22 cellular contexts compared by ENCODE assay signal in the genomic region with DNA sequence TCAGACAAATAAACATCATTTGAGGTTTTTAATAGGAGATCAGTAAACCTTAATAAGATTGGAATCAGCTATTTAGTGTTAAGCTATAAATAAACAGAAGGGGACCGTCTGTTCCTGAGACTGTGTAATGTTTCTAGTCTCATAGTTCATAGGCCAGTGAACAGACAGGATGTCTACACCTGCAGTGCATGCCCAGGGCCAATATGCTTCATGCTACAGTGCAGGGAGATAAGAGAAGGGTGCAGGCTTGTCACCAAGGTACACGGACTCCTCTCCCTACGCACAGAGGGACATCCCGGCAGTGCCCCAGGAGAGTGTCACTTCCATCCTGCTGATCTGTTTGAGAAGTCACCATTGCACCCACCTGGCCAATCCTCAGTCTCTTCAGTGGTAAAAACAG.
DNase-seq lines count a peak whose midpoint lies in the region; ATAC-seq and TF ChIP-seq lines count a peak whose summit lies in the region.
"Had no signal": no experiment of that assay in that cellular context is flagged by ENCODE, and none has a peak within 500 bp of the region (broad histone marks: within the 10 kb centered on the region; RNA-seq: fewer than 3 reads in every experiment).

No MANE protein-coding gene starts in this region.

- H3K27ac ChIP-seq in Peyer's patch, result peak overlapping the region in 2 of 4 donors; percentile 48 to 66
- no peak overlapping the region for H3K27ac ChIP-seq in mesendoderm (ENCODE audit: low read depth, low read length)
- no peak overlapping the region for H3K27ac ChIP-seq in right cardiac atrium (ENCODE audit: low read length)
- H3K27ac ChIP-seq: A549; BLaER1 treated with 17β-estradiol and CSF1 and Interleukin-3, amounts not matched to agents 10 nM and 100 nM had no signal

- no peak for ATAC-seq in right cardiac atrium
- ATAC-seq in HG02884 (IDR thresholded peaks at IDR 0.05; ENCODE audit: unreplicated experiment), result no peak
- ATAC-seq: A549 had no signal

- H4K8ac ChIP-seq in mesendoderm (ENCODE audit: low read depth, low read length), result no peak overlapping the region

- no peak for TF ChIP-seq POLR2A in Peyer's patch (IDR thresholded peaks at IDR 0.05)

- H3K4ac ChIP-seq in mesendoderm (ENCODE audit: low read depth, low read length), result no peak overlapping the region

- H3K27me3 ChIP-seq in Peyer's patch, result no peaks in the 10 kb centered on the region
- H3K27me3 ChIP-seq in mesendoderm (ENCODE audit: insufficient read depth, low read length, poor library complexity), result no peaks in the 10 kb centered on the region
- no peaks in the 10 kb centered on the region for H3K27me3 ChIP-seq in right cardiac atrium (ENCODE audit: control insufficient read depth, insufficient read depth)
- H3K27me3 ChIP-seq: BLaER1 treated with 17β-estradiol and CSF1 and Interleukin-3, amounts not matched to agents 10 nM and 100 nM had no signal

- DNase-seq in LNCaP clone FGC (ENCODE audit: low read depth) (peak; percentile 92), Peyer's patch (peak in 2 of 3 donors; percentile 68 to 73), mesendoderm (no peak), SW 1271 (lab: John Stamatoyannopoulos, UW) (no peak), right cardiac atrium (no peak)
- DNase-seq in activated naive CD4-positive, alpha-beta T cell treated with Interleukin-2 at 50 U/mL for 16 hours, result no peak
- DNase-seq: 8988T; ACHN; AML-193; BE2C; CD4-positive, alpha-beta T cell; CD8-positive, alpha-beta memory T cell; DMS 273 treated with DMSO at 0.1 percent for 48 hours; DMS53; DMS79 treated with DMSO at 0.1 percent for 48 hours; GF-D8; GOT3; HFFc6 had no signal

- H2AK5ac ChIP-seq in mesendoderm (ENCODE audit: low read length), result no peak overlapping the region

- H2BK120ac ChIP-seq in mesendoderm (ENCODE audit: low read depth, low read length), result no peak overlapping the region

- no peak overlapping the region for H3K23ac ChIP-seq in mesendoderm (ENCODE audit: low read length)

- no peaks in the 10 kb centered on the region for H3K36me3 ChIP-seq in Peyer's patch
- H3K36me3 ChIP-seq in mesendoderm (ENCODE audit: control insufficient read depth, insufficient read depth, low read length), result no peaks in the 10 kb centered on the region
- H3K36me3 ChIP-seq: BE2C; BLaER1 treated with 17β-estradiol and CSF1 and Interleukin-3, amounts not matched to agents 10 nM and 100 nM; HAP-1 had no signal

- intact Hi-C loops in right cardiac atrium (cut with DNase I), result no loop called here

- TF ChIP-seq CTCF in LNCaP clone FGC (IDR thresholded peaks at IDR 0.05; ENCODE audit: control insufficient read depth, extremely low read depth, insufficient read depth), result no peak
- TF ChIP-seq CTCF in Peyer's patch (IDR thresholded peaks at IDR 0.05), result no peak

- peaks cover 0 to 18% (median 3%) of the 10 kb centered on the region in 4 donors for H3K4me1 ChIP-seq in Peyer's patch
- no peaks in the 10 kb centered on the region for H3K4me1 ChIP-seq in mesendoderm (ENCODE audit: control insufficient read depth, low read depth, low read length)
- peaks cover 2% of the 10 kb centered on the region for H3K4me1 ChIP-seq in right cardiac atrium (ENCODE audit: control insufficient read depth, insufficient read depth, low read length)
- H3K4me1 ChIP-seq: A549, HAP-1 had no signal

- H3K79me1 ChIP-seq in mesendoderm (ENCODE audit: low read length), result no peaks in the 10 kb centered on the region

- no peak overlapping the region for H3K56ac ChIP-seq in mesendoderm (ENCODE audit: low read length)

- H4K5ac ChIP-seq in mesendoderm (ENCODE audit: low read length), result peak overlapping the region; percentile 52

- H3K4me3 ChIP-seq in LNCaP clone FGC (ENCODE audit: low read depth, low read length) (no peak overlapping the region), Peyer's patch (no peak overlapping the region), mesendoderm (ENCODE audit: low read length) (no peak overlapping the region), right cardiac atrium (ENCODE audit: low read length) (no peak overlapping the region)
- H3K4me3 ChIP-seq: A549; BLaER1 treated with 17β-estradiol and CSF1 and Interleukin-3, amounts not matched to agents 10 nM and 100 nM; HAP-1 had no signal

- no peak overlapping the region for H3K18ac ChIP-seq in mesendoderm (ENCODE audit: low read length)

- H2BK5ac ChIP-seq in mesendoderm (ENCODE audit: low read length), result no peak overlapping the region

- no peak overlapping the region for H3K9ac ChIP-seq in mesendoderm (ENCODE audit: low read length)
- H3K9ac ChIP-seq: BLaER1 treated with 17β-estradiol and CSF1 and Interleukin-3, amounts not matched to agents 10 nM and 100 nM had no signal

- no peak overlapping the region for H3K4me2 ChIP-seq in mesendoderm (ENCODE audit: low read length)
- H3K4me2 ChIP-seq: A549 had no signal

- no CpG with 5 or more reads among the region's 4 CpGs for WGBS in mesendoderm (ENCODE audit: extremely low coverage, insufficient coverage, low lambda C conversion rate)
- 91% methylated on average over 4 of the region's 4 CpGs for WGBS in right cardiac atrium

- H2BK15ac ChIP-seq in mesendoderm (replicated peaks; ENCODE audit: low read depth), result no peak overlapping the region

- no peaks in the 10 kb centered on the region for H3K79me2 ChIP-seq in mesendoderm (ENCODE audit: control insufficient read depth, insufficient read depth, low read length)

- H3K9me3 ChIP-seq in Peyer's patch (no peaks in the 10 kb centered on the region), right cardiac atrium (ENCODE audit: control insufficient read depth, low read length) (no peaks in the 10 kb centered on the region)
- H3K9me3 ChIP-seq: A549; BE2C; BLaER1 treated with 17β-estradiol and CSF1 and Interleukin-3, amounts not matched to agents 10 nM and 100 nM; HAP-1 had no signal

Comparison
In these comparisons a context has a peak if more than half of its experiments do, and no peak if none do; other contexts are left out.
1. DNase-seq: peak in LNCaP clone FGC (single experiment) and Peyer's patch (2 of 3); none in mesendoderm (single experiment), SW 1271 (0 of 2), right cardiac atrium (0 of 3) and activated naive CD4-positive, alpha-beta T cell treated with Interleukin-2 at 50 U/mL for 16 hours (single experiment).